ENCODE assay signal across 16 cellular contexts in genomic region chr17:43645450-43645764, GRCh38. TPM values are rescaled to one million over a fixed set of nuclear protein-coding genes. Genes with fewer than 3 reads are reported as not detected.
A peak's percentile ranks its signal among the peaks of the same experiment; 100 is the strongest.
DNase-seq lines count a peak whose midpoint lies in the region; ATAC-seq and TF ChIP-seq lines count a peak whose summit lies in the region.
"Had no signal": no experiment of that assay in that cellular context is flagged by ENCODE, and none has a peak within 500 bp of the region (broad histone marks: within the 10 kb centered on the region; RNA-seq: fewer than 3 reads in every experiment).

No MANE protein-coding gene starts in this region.

- no TSS peak for BruUV-seq in mammary epithelial cell (replicated peaks; lab: Mats Ljungman, UMichigan)

- H3K4me1 Mint-ChIP-seq in neural progenitor cell = peaks cover 24% of the 10 kb centered on the region

- CTCF ChIA-PET in mammary epithelial cell (lab: Charles Lee; ENCODE audit: low non-redundant PET) = no interaction called here

- H3K4me2 ChIP-seq in mammary epithelial cell (ENCODE audit: insufficient read depth, low read depth, low read length) (no peak overlapping the region), neural progenitor cell (peak overlapping the region; percentile 77)
- H3K4me2 ChIP-seq: A549 had no signal

- H3K9me3 ChIP-seq in breast epithelium = no peaks in the 10 kb centered on the region
- H3K9me3 ChIP-seq in mammary epithelial cell (replicated peaks; ENCODE audit: insufficient read depth, low read length) = no peaks in the 10 kb centered on the region
- H3K9me3 ChIP-seq in neural progenitor cell (ENCODE audit: low read depth) = no peaks in the 10 kb centered on the region
- no peaks in the 10 kb centered on the region for H3K9me3 ChIP-seq in upper lobe of right lung
- H3K9me3 ChIP-seq: A549 had no signal

- H3K9ac ChIP-seq in mammary epithelial cell (ENCODE audit: insufficient read depth, low read length) = no peak overlapping the region
- H3K9ac ChIP-seq in neural progenitor cell = no peak overlapping the region

- dilution Hi-C loops in mammary epithelial cell (cut with HindIII; ENCODE audit: low sequenced_read_pairs) = no loop called here

- TF ChIP-seq CTCF in breast epithelium (IDR thresholded peaks at IDR 0.05) (no peak), mammary epithelial cell (conservative IDR thresholded peaks at IDR 0.05 in 1 of 2, IDR thresholded peaks at IDR 0.05 in 1 of 2; ENCODE audit: extremely low read depth in 1 of 2, insufficient read depth in 1 of 2, low read depth in 1 of 2, low read length in 2 of 2) (no peak), neural progenitor cell (IDR thresholded peaks at IDR 0.05) (no peak), upper lobe of right lung (IDR thresholded peaks at IDR 0.05) (no peak)

- intact Hi-C loops in breast epithelium (cut with DNase I; ENCODE audit: low total_unique reads) = no loop called here
- intact Hi-C loops in mammary epithelial cell (cut with micrococcal nuclease) = no loop called here
- intact Hi-C loops in upper lobe of right lung (cut with DNase I) = no loop called here

- no peaks in the 10 kb centered on the region for H4K20me1 ChIP-seq in mammary epithelial cell (ENCODE audit: insufficient read depth, low read length)
- H4K20me1 ChIP-seq in neural progenitor cell (ENCODE audit: low read depth) = no peaks in the 10 kb centered on the region

- no peak overlapping the region for H2AFZ ChIP-seq in mammary epithelial cell (ENCODE audit: low read depth, low read length)
- peak overlapping the region; percentile 59 for H2AFZ ChIP-seq in neural progenitor cell (replicated peaks)

- peaks cover 2% of the 10 kb centered on the region for H3K27me3 Mint-ChIP-seq in neural progenitor cell (ENCODE audit: insufficient read depth, low read depth)

- ATAC-seq in esophagus mucosa = peak; percentile 4
- ATAC-seq in upper lobe of right lung = no peak
- ATAC-seq: A549 had no signal

- H3K79me2 ChIP-seq in mammary epithelial cell (ENCODE audit: insufficient read depth, low read length) (no peaks in the 10 kb centered on the region), neural progenitor cell (ENCODE audit: low read depth) (no peaks in the 10 kb centered on the region)

- H3K36me3 ChIP-seq in breast epithelium (no peaks in the 10 kb centered on the region), mammary epithelial cell (ENCODE audit: insufficient read depth, low read length) (no peaks in the 10 kb centered on the region), neural progenitor cell (no peaks in the 10 kb centered on the region), upper lobe of right lung (no peaks in the 10 kb centered on the region)

- H3K27me3 ChIP-seq in breast epithelium (no peaks in the 10 kb centered on the region), mammary epithelial cell (ENCODE audit: insufficient read depth, low read length) (no peaks in the 10 kb centered on the region), neural progenitor cell (peaks cover 27% of the 10 kb centered on the region), upper lobe of right lung (no peaks in the 10 kb centered on the region)

- no peaks in the 10 kb centered on the region for H3K36me3 Mint-ChIP-seq in neural progenitor cell

- 31% methylated on average over 3 of the region's 16 CpGs for WGBS in mammary epithelial cell (ENCODE audit: low coverage, missing lambda C conversion rate)

- peak overlapping the region; percentile 55 to 78 (median 62) for H3K4me3 ChIP-seq in breast epithelium
- H3K4me3 ChIP-seq in mammary epithelial cell (replicated peaks in 1 of 3; ENCODE audit: insufficient read depth in 1 of 3, low read depth in 2 of 3, low read length in 3 of 3) = peak overlapping the region in 1 of 3 experiments; percentile 35
- H3K4me3 ChIP-seq in neural progenitor cell = no peak overlapping the region
- H3K4me3 ChIP-seq in upper lobe of right lung = peak overlapping the region; percentile 45
- H3K4me3 ChIP-seq: A549 had no signal

- TF ChIP-seq POLR2A in breast epithelium (IDR thresholded peaks at IDR 0.05) = no peak

- no peaks in the 10 kb centered on the region for H3F3A ChIP-seq in neural progenitor cell (ENCODE audit: low read depth)

- DNase-seq in breast epithelium (ENCODE audit: low spot score in 2 of 2) (no peak), mammary epithelial cell (no peak), neural progenitor cell (ENCODE audit: low spot score) (no peak), upper lobe of right lung (no peak), SKM-1 (lab: John Stamatoyannopoulos, UW; ENCODE audit: unreplicated experiment) (no peak), kidney glomerular epithelial cell (lab: John Stamatoyannopoulos, UW) (no peak), GOT3 (lab: John Stamatoyannopoulos, UW) (no peak)
- DNase-seq: activated B cell treated with CpG ODN at 0.5 μM for 24 hours; anterior cingulate cortex; effector CD8-positive, alpha-beta T cell; NCI-H1105; stimulated activated naive CD8-positive, alpha-beta T cell treated with anti-CD3 and anti-CD28 coated beads, Interleukin-15, amount 100 ng/mL, for 72 hours had no signal

- H3K4me1 ChIP-seq in breast epithelium = no peaks in the 10 kb centered on the region
- peaks cover 8% of the 10 kb centered on the region for H3K4me1 ChIP-seq in mammary epithelial cell (ENCODE audit: insufficient read depth, low read length)
- no peaks in the 10 kb centered on the region for H3K4me1 ChIP-seq in neural progenitor cell
- no peaks in the 10 kb centered on the region for H3K4me1 ChIP-seq in upper lobe of right lung
- H3K4me1 ChIP-seq: A549 had no signal

- H3K4me3 Mint-ChIP-seq in neural progenitor cell = no peak overlapping the region
- H3K4me3 Mint-ChIP-seq: activated B cell treated with CpG ODN at 0.5 μM for 24 hours had no signal

- peak overlapping the region; percentile 89 to 96 for H3K27ac ChIP-seq in breast epithelium
- H3K27ac ChIP-seq in mammary epithelial cell (ENCODE audit: insufficient read depth, low read depth, low read length) = no peak overlapping the region
- no peak overlapping the region for H3K27ac ChIP-seq in neural progenitor cell
- H3K27ac ChIP-seq in upper lobe of right lung = peak overlapping the region; percentile 82
- H3K27ac ChIP-seq: A549 had no signal

- in situ Hi-C loops in mammary epithelial cell (cut with MboI; ENCODE audit: low sequenced_read_pairs in 2 of 2) = no loop called here

- H3K27ac Mint-ChIP-seq in neural progenitor cell = no peak overlapping the region
- H3K27ac Mint-ChIP-seq: activated B cell treated with CpG ODN at 0.5 μM for 24 hours; stimulated activated naive CD8-positive, alpha-beta T cell treated with anti-CD3 and anti-CD28 coated beads, Interleukin-15, amount 100 ng/mL, for 72 hours had no signal

- peaks cover 2% of the 10 kb centered on the region for H3K9me3 Mint-ChIP-seq in neural progenitor cell
- H3K9me3 Mint-ChIP-seq: activated B cell treated with CpG ODN at 0.5 μM for 24 hours; stimulated activated naive CD8-positive, alpha-beta T cell treated with anti-CD3 and anti-CD28 coated beads, Interleukin-15, amount 100 ng/mL, for 72 hours had no signal

RNA-seq across cellular contexts. Expression of gene MEOX1, which starts 16.3 kb away (rescaled TPM):
- 10 to 100 TPM in 2 of 3 donors, 1 to 10 TPM in 1; 2.6 to 11.0 (median 10.5) TPM for total RNA-seq in breast epithelium
- not detected for total RNA-seq in mammary epithelial cell
- polyA plus RNA-seq in mammary epithelial cell = not detected
- not detected for polyA minus RNA-seq in mammary epithelial cell
- 1.2 TPM for total RNA-seq in esophagus mucosa
- 0.59 TPM in 1 of 2 replicates, not detected in the other for total RNA-seq in neural progenitor cell (ENCODE audit: low replicate concordance)
- 1.5 TPM for total RNA-seq in upper lobe of right lung
- total RNA-seq: activated B cell treated with CpG ODN at 0.5 μM for 24 hours, Calu3, renal cortical epithelial cell had no signal
- polyA plus RNA-seq: A549 had no signal

Comparison
In these comparisons a context has a peak if more than half of its experiments do, and no peak if none do; other contexts are left out.
1. H3K27ac ChIP-seq: peak in breast epithelium (2 of 2) and upper lobe of right lung (single experiment); none in mammary epithelial cell (single experiment) and neural progenitor cell (single experiment).